In genomic region chrX:67570839-67571238, GRCh38 we compare ENCODE assay signal across 21 cellular contexts. TPM values are rescaled to one million over a fixed set of nuclear protein-coding genes. Genes with fewer than 3 reads are reported as not detected.
"Had no signal": no experiment of that assay in that cellular context is flagged by ENCODE, and none has a peak within 500 bp of the region (broad histone marks: within the 10 kb centered on the region; RNA-seq: fewer than 3 reads in every experiment).

No MANE protein-coding gene starts in this region.

- H2AFZ ChIP-seq: neural progenitor cell had no signal

- ATAC-seq: activated CD4-positive, CD25-positive, alpha-beta regulatory T cell treated with anti-CD3 and anti-CD28 coated beads, Interleukin-2, amount 50 U/mL, for 24 hours; body of pancreas; foreskin keratinocyte; natural killer cell had no signal

- H3K27ac Mint-ChIP-seq: activated naive CD8-positive, alpha-beta T cell; memory B cell; natural killer cell; neural progenitor cell had no signal

- H3K4me3 ChIP-seq: body of pancreas, esophagus muscularis mucosa, neural progenitor cell, right lobe of liver, tibial nerve had no signal

- H3K27me3 Mint-ChIP-seq: activated naive CD8-positive, alpha-beta T cell; memory B cell had no signal

- H3K9ac ChIP-seq: neural progenitor cell had no signal

- H3K4me1 ChIP-seq: body of pancreas, esophagus muscularis mucosa, foreskin keratinocyte, neural progenitor cell, tibial nerve had no signal

- H3K4me2 ChIP-seq: neural progenitor cell had no signal

- H3K4me3 Mint-ChIP-seq: activated naive CD8-positive, alpha-beta T cell; memory B cell; natural killer cell; neural progenitor cell had no signal

- H3K9me3 Mint-ChIP-seq: natural killer cell, neural progenitor cell had no signal

- H3K4me1 Mint-ChIP-seq: memory B cell, natural killer cell had no signal

- H3K27me3 ChIP-seq: body of pancreas, esophagus muscularis mucosa, foreskin keratinocyte, neural progenitor cell, right lobe of liver had no signal

- H3K36me3 Mint-ChIP-seq: activated naive CD8-positive, alpha-beta T cell; memory B cell; natural killer cell; neural progenitor cell had no signal

- H3K27ac ChIP-seq: body of pancreas, esophagus muscularis mucosa, foreskin keratinocyte, neural progenitor cell, right lobe of liver, tibial nerve had no signal

- DNase-seq: activated CD4-positive, alpha-beta T cell treated with anti-CD3 and anti-CD28 coated beads for 48 hours; activated CD4-positive, alpha-beta T cell treated with anti-CD3 and anti-CD28 coated beads, Interleukin-2, amount 50 U/mL, for 48 hours; activated CD8-positive, alpha-beta memory T cell treated with anti-CD3 and anti-CD28 coated beads for 24 hours; activated effector memory CD4-positive, alpha-beta T cell treated with Interleukin-2 at 50 U/mL for 16 hours; activated naive CD4-positive, alpha-beta T cell treated with Interleukin-2 at 50 U/mL for 16 hours; anterior cingulate cortex; body of pancreas; dermis blood vessel endothelial cell; effector CD4-positive, alpha-beta T cell; foreskin keratinocyte; natural killer cell; right lobe of liver; stimulated activated CD4-positive, alpha-beta T cell treated with anti-CD3 and anti-CD28 coated beads, Interleukin-2, amount 100 ng/mL, for 48 hours; stimulated activated naive CD4-positive, alpha-beta T cell treated with Interleukin-2 at 50 U/mL for 16 hours; T-helper 2 cell had no signal

- H3K36me3 ChIP-seq: esophagus muscularis mucosa, neural progenitor cell, right lobe of liver, tibial nerve had no signal

- H3K9me3 ChIP-seq: body of pancreas, esophagus muscularis mucosa, right lobe of liver, tibial nerve had no signal

RNA-seq across cellular contexts. Expression of gene AR, which starts 27.0 kb away (rescaled TPM):
- polyA plus RNA-seq: foreskin keratinocyte had no signal
